Comparison of ENCODE assay signal across 2 cellular contexts in the genomic region with DNA sequence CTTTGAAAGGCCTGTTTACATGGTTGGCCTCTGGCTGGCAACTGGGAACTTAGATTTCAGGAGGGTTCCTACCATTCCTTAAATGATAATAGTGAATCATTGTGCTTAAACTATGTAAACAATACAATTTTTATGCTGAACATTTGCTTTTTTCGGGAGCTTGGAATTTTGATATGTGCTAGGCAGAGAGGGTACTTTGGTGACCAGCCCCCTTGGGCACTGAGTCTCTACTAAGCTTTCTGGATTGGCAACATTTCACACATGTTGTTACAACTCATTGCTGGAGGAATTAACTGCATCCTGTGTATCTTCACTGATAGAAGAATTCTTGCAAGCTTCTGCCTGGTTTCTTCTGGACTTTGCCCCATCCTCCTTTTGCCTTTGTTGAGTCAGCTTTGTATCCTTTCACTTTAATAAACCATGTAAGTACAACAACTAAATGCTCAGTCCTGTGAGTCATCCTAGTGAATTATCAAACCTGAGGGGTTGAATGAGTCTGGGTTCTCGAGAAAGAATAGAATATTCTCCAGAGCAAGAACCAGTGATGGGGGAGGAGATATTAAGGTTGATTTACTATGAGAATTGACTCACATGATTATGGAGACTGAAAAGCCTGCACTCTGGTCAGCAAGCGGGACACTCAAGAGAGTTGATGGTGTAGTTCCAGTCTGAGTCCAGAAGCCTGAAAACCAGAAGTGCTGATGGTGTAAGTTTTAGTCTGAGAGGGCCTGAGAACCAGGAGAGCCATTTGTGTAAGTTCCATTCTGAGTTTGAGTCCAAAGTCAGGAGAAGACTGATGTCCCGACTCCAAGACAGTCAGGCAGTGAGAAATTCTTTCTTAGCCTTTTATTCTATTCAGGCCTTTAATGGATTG.
TF ChIP-seq lines count a peak whose summit lies in the region.

No MANE protein-coding gene starts in this region.

TF ChIP-seq in A549, 52 proteins besides CTCF, POLR2A, EP300 and RAD21:
- TF ChIP-seq, protein P1, sequence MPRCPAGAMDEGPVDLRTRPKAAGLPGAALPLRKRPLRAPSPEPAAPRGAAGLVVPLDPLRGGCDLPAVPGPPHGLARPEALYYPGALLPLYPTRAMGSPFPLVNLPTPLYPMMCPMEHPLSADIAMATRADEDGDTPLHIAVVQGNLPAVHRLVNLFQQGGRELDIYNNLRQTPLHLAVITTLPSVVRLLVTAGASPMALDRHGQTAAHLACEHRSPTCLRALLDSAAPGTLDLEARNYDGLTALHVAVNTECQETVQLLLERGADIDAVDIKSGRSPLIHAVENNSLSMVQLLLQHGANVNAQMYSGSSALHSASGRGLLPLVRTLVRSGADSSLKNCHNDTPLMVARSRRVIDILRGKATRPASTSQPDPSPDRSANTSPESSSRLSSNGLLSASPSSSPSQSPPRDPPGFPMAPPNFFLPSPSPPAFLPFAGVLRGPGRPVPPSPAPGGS (IDR thresholded peaks at IDR 0.05), result 0 out of 3 replicates have a peak, but pooled peaks have one; percentile 19
- TF ChIP-seq MAFK (IDR thresholded peaks at IDR 0.05; ENCODE audit: partially characterized antibody) (peak; percentile 80), EHF (CRISPR knock-in tag; IDR thresholded peaks at IDR 0.05) (no peak), GATA3 (IDR thresholded peaks at IDR 0.05; ENCODE audit: borderline replicate concordance) (peak; percentile 37; the same call in 1 of the 2 replicates), JUN (IDR thresholded peaks at IDR 0.05) (peak; percentile 50 to 52; a peak in 2 of 5 replicates), JUNB (IDR thresholded peaks at IDR 0.05) (peak; percentile 75), MYC (IDR thresholded peaks at IDR 0.05; ENCODE audit: borderline replicate concordance, low read length) (no peak), KDM5A (IDR thresholded peaks at IDR 0.05) (no peak), HDAC2 (IDR thresholded peaks at IDR 0.05) (no peak), FOSL2 (IDR thresholded peaks at IDR 0.05) (peak; percentile 78), FOSL2 (CRISPR knock-in tag; IDR thresholded peaks at IDR 0.05) (peak; percentile 88), BHLHE40 (IDR thresholded peaks at IDR 0.05; ENCODE audit: low read depth, low read length) (no peak)
- TF ChIP-seq, protein P2, sequence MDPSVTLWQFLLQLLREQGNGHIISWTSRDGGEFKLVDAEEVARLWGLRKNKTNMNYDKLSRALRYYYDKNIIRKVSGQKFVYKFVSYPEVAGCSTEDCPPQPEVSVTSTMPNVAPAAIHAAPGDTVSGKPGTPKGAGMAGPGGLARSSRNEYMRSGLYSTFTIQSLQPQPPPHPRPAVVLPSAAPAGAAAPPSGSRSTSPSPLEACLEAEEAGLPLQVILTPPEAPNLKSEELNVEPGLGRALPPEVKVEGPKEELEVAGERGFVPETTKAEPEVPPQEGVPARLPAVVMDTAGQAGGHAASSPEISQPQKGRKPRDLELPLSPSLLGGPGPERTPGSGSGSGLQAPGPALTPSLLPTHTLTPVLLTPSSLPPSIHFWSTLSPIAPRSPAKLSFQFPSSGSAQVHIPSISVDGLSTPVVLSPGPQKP (IDR thresholded peaks at IDR 0.05; ENCODE audit: low read depth, low read length), result no peak
- TF ChIP-seq, protein P3, sequence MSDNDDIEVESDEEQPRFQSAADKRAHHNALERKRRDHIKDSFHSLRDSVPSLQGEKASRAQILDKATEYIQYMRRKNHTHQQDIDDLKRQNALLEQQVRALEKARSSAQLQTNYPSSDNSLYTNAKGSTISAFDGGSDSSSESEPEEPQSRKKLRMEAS (IDR thresholded peaks at IDR 0.05), result 0 out of 2 replicates have a peak, but pooled peaks have one; percentile 10

TF ChIP-seq in K562, 482 proteins besides CTCF, POLR2A, EP300 and RAD21:
- TF ChIP-seq, protein P4, sequence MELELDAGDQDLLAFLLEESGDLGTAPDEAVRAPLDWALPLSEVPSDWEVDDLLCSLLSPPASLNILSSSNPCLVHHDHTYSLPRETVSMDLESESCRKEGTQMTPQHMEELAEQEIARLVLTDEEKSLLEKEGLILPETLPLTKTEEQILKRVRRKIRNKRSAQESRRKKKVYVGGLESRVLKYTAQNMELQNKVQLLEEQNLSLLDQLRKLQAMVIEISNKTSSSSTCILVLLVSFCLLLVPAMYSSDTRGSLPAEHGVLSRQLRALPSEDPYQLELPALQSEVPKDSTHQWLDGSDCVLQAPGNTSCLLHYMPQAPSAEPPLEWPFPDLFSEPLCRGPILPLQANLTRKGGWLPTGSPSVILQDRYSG (tag; conservative IDR thresholded peaks at IDR 0.05; ENCODE audit: low read depth), result no peak
- TF ChIP-seq, protein P5, sequence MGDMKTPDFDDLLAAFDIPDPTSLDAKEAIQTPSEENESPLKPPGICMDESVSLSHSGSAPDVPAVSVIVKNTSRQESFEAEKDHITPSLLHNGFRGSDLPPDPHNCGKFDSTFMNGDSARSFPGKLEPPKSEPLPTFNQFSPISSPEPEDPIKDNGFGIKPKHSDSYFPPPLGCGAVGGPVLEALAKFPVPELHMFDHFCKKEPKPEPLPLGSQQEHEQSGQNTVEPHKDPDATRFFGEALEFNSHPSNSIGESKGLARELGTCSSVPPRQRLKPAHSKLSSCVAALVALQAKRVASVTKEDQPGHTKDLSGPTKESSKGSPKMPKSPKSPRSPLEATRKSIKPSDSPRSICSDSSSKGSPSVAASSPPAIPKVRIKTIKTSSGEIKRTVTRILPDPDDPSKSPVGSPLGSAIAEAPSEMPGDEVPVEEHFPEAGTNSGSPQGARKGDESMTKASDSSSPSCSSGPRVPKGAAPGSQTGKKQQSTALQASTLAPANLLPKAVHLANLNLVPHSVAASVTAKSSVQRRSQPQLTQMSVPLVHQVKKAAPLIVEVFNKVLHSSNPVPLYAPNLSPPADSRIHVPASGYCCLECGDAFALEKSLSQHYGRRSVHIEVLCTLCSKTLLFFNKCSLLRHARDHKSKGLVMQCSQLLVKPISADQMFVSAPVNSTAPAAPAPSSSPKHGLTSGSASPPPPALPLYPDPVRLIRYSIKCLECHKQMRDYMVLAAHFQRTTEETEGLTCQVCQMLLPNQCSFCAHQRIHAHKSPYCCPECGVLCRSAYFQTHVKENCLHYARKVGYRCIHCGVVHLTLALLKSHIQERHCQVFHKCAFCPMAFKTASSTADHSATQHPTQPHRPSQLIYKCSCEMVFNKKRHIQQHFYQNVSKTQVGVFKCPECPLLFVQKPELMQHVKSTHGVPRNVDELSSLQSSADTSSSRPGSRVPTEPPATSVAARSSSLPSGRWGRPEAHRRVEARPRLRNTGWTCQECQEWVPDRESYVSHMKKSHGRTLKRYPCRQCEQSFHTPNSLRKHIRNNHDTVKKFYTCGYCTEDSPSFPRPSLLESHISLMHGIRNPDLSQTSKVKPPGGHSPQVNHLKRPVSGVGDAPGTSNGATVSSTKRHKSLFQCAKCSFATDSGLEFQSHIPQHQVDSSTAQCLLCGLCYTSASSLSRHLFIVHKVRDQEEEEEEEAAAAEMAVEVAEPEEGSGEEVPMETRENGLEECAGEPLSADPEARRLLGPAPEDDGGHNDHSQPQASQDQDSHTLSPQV (IDR thresholded peaks at IDR 0.05), result no peak
- peak; percentile 48 for TF ChIP-seq ZNF316 (IDR thresholded peaks at IDR 0.05)
- no peak for TF ChIP-seq NCOR1 (IDR thresholded peaks at IDR 0.05)
- TF ChIP-seq NFIC (IDR thresholded peaks at IDR 0.05), result no peak
- TF ChIP-seq TAF1 (IDR thresholded peaks at IDR 0.05; ENCODE audit: control insufficient read depth, extremely low read depth, insufficient read depth, low read length, severe bottlenecking), result no peak
- no peak for TF ChIP-seq ZNF57 (CRISPR knock-in tag; IDR thresholded peaks at IDR 0.05)
- TF ChIP-seq MXI1 (IDR thresholded peaks at IDR 0.05; ENCODE audit: low read depth, low read length), result no peak
- TF ChIP-seq, protein P6, sequence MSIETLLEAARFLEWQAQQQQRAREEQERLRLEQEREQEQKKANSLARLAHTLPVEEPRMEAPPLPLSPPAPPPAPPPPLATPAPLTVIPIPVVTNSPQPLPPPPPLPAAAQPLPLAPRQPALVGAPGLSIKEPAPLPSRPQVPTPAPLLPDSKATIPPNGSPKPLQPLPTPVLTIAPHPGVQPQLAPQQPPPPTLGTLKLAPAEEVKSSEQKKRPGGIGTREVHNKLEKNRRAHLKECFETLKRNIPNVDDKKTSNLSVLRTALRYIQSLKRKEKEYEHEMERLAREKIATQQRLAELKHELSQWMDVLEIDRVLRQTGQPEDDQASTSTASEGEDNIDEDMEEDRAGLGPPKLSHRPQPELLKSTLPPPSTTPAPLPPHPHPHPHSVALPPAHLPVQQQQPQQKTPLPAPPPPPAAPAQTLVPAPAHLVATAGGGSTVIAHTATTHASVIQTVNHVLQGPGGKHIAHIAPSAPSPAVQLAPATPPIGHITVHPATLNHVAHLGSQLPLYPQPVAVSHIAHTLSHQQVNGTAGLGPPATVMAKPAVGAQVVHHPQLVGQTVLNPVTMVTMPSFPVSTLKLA (conservative IDR thresholded peaks at IDR 0.05), result no peak
- no peak for TF ChIP-seq HDAC3 (IDR thresholded peaks at IDR 0.05; ENCODE audit: borderline replicate concordance, partially characterized antibody)
- TF ChIP-seq RCOR1 (IDR thresholded peaks at IDR 0.05; ENCODE audit: borderline replicate concordance in 1 of 2, low read depth in 2 of 2, low read length in 2 of 2), result no peak
- TF ChIP-seq C11orf30 (IDR thresholded peaks at IDR 0.05; ENCODE audit: low read depth), result peak; percentile 45; the same call in 1 of the 2 replicates
- no peak for TF ChIP-seq ZFP30 (CRISPR knock-in tag; IDR thresholded peaks at IDR 0.05; ENCODE audit: borderline replicate concordance)
- no peak for TF ChIP-seq SUPT5H (IDR thresholded peaks at IDR 0.05)
- no peak for TF ChIP-seq GABPB2 (CRISPR knock-in tag; conservative IDR thresholded peaks at IDR 0.05)
- no peak for TF ChIP-seq BACH1 (tag; IDR thresholded peaks at IDR 0.05)
- peak; percentile 64 for TF ChIP-seq FOSL1 (tag; conservative IDR thresholded peaks at IDR 0.05)
- TF ChIP-seq RUNX1 (IDR thresholded peaks at IDR 0.05; ENCODE audit: low read depth), result no peak
- TF ChIP-seq ZNF785 (CRISPR knock-in tag; IDR thresholded peaks at IDR 0.05), result no peak
